3 cellular contexts compared by ENCODE assay signal in the genomic region with DNA sequence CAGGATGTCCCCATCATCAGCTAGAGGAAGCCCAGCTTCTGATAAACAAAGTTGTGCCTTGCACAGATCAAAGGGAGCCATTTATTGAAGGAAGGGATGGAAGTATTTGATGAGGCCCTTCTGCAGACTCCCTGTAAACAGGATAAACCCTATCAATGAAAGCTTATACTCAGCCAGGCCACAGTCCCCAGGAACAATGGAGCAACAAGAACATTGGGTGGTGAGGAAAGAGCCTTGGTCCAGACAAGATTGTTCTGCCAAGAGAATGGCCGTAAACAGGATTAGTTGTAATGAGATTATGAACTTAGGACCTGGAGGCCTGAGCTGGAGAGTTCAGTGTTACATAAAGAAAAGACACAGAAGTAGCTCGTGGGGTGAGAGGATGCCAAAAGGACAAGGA.
TF ChIP-seq lines count a peak whose summit lies in the region.

No MANE protein-coding gene starts in this region.

TF ChIP-seq in IMR-90, 13 proteins besides CTCF, POLR2A, EP300 and RAD21:
- TF ChIP-seq MAFK (IDR thresholded peaks at IDR 0.05; ENCODE audit: low read depth, low read length) (no peak), BHLHE40 (IDR thresholded peaks at IDR 0.05; ENCODE audit: low read depth, low read length) (no peak), USF2 (IDR thresholded peaks at IDR 0.05; ENCODE audit: low read depth, low read length) (no peak), MXI1 (IDR thresholded peaks at IDR 0.05; ENCODE audit: borderline replicate concordance, low read depth, low read length) (no peak), CEBPB (IDR thresholded peaks at IDR 0.05; ENCODE audit: low read depth, low read length) (no peak), RCOR1 (IDR thresholded peaks at IDR 0.05; ENCODE audit: insufficient replicate concordance, low read length) (no peak), ELK1 (IDR thresholded peaks at IDR 0.05; ENCODE audit: borderline replicate concordance, low read depth, low read length) (no peak), NFE2L2 (IDR thresholded peaks at IDR 0.05; ENCODE audit: low read depth, low read length) (no peak), FOS (IDR thresholded peaks at IDR 0.05; ENCODE audit: low read depth, low read length) (no peak), RFX5 (IDR thresholded peaks at IDR 0.05; ENCODE audit: low read depth, low read length) (no peak), MAZ (IDR thresholded peaks at IDR 0.05; ENCODE audit: borderline replicate concordance, low read depth, low read length) (no peak), CHD1 (IDR thresholded peaks at IDR 0.05; ENCODE audit: low read depth, low read length) (no peak), SMC3 (IDR thresholded peaks at IDR 0.05; ENCODE audit: low read depth, low read length) (no peak)

TF ChIP-seq in HepG2, 621 proteins besides CTCF, POLR2A, EP300 and RAD21:
- no peak for TF ChIP-seq FOXP1 (IDR thresholded peaks at IDR 0.05)
- peak; percentile 26; the same call in 1 of the 2 replicates for TF ChIP-seq FOXP1 (CRISPR knock-in tag; IDR thresholded peaks at IDR 0.05)
- no peak for TF ChIP-seq SOX13 (IDR thresholded peaks at IDR 0.05)
- TF ChIP-seq SOX13 (CRISPR knock-in tag; conservative IDR thresholded peaks at IDR 0.05 in 1 of 2, IDR thresholded peaks at IDR 0.05 in 1 of 2) = 0 out of 4 replicates have a peak, but pooled peaks of 1 of the 2 experiments have one; percentile 18
- TF ChIP-seq ZNF136 (CRISPR knock-in tag; IDR thresholded peaks at IDR 0.05; ENCODE audit: low read depth) = no peak
TF ChIP-seq in HepG2: peak in this region for 2.

TF ChIP-seq in SK-N-SH treated with all-trans-retinoic acid at 6 μM for 48 hours, 23 proteins besides CTCF, POLR2A, EP300 and RAD21:
- TF ChIP-seq ZNF70 (CRISPR knock-in tag; IDR thresholded peaks at IDR 0.05) (no peak), TCF4 (CRISPR knock-in tag; IDR thresholded peaks at IDR 0.05; ENCODE audit: borderline replicate concordance) (no peak), ESRRG (CRISPR knock-in tag; IDR thresholded peaks at IDR 0.05) (no peak), GLIS3 (CRISPR knock-in tag; IDR thresholded peaks at IDR 0.05) (no peak), ZFP30 (CRISPR knock-in tag; IDR thresholded peaks at IDR 0.05) (no peak), RARB (CRISPR knock-in tag; IDR thresholded peaks at IDR 0.05) (no peak), TOX (CRISPR knock-in tag; IDR thresholded peaks at IDR 0.05; ENCODE audit: borderline replicate concordance) (no peak), BACH2 (CRISPR knock-in tag; IDR thresholded peaks at IDR 0.05; ENCODE audit: borderline replicate concordance) (no peak), TSHZ2 (CRISPR knock-in tag; IDR thresholded peaks at IDR 0.05) (no peak), PATZ1 (CRISPR knock-in tag; IDR thresholded peaks at IDR 0.05; ENCODE audit: borderline replicate concordance) (no peak), ZFP3 (CRISPR knock-in tag; IDR thresholded peaks at IDR 0.05) (no peak), ARNTL (CRISPR knock-in tag; IDR thresholded peaks at IDR 0.05; ENCODE audit: borderline replicate concordance, low read depth) (no peak)
- TF ChIP-seq, protein P1, sequence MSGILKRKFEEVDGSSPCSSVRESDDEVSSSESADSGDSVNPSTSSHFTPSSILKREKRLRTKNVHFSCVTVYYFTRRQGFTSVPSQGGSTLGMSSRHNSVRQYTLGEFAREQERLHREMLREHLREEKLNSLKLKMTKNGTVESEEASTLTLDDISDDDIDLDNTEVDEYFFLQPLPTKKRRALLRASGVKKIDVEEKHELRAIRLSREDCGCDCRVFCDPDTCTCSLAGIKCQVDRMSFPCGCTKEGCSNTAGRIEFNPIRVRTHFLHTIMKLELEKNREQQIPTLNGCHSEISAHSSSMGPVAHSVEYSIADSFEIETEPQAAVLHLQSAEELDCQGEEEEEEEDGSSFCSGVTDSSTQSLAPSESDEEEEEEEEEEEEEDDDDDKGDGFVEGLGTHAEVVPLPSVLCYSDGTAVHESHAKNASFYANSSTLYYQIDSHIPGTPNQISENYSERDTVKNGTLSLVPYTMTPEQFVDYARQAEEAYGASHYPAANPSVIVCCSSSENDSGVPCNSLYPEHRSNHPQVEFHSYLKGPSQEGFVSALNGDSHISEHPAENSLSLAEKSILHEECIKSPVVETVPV (CRISPR knock-in tag; IDR thresholded peaks at IDR 0.05) = no peak
